Comparison of ENCODE assay signal across 24 cellular contexts in genomic region chr2:44429034-44429433, GRCh38.
DNase-seq lines count a peak whose midpoint lies in the region; ATAC-seq, FAIRE-seq and TF ChIP-seq lines count a peak whose summit lies in the region.
"Had no signal": no experiment of that assay in that cellular context is flagged by ENCODE, and none has a peak within 500 bp of the region (broad histone marks: within the 10 kb centered on the region; RNA-seq: fewer than 3 reads in every experiment).

No MANE protein-coding gene starts in this region.

- no peak for FAIRE-seq in GM19239 (lab: Jason Lieb, UNC)

- H3K4me3 Mint-ChIP-seq in neural progenitor cell: no peak overlapping the region

- H3K4me3 ChIP-seq in epithelial cell of esophagus (ENCODE audit: low read length) (no peak overlapping the region), neural progenitor cell (no peak overlapping the region)
- H3K4me3 ChIP-seq: mucosa of descending colon, prostate gland, tibial artery had no signal

- no peak overlapping the region for H3K4me2 ChIP-seq in neural progenitor cell

- H3K27ac Mint-ChIP-seq in neural progenitor cell: no peak overlapping the region

- peaks cover 8% of the 10 kb centered on the region for H3K9me3 Mint-ChIP-seq in neural progenitor cell

- H2AFZ ChIP-seq in neural progenitor cell (replicated peaks): no peak overlapping the region

- peaks cover 4% of the 10 kb centered on the region for H3K36me3 ChIP-seq in neural progenitor cell
- H3K36me3 ChIP-seq: prostate gland, tibial artery had no signal

- no peaks in the 10 kb centered on the region for H3K36me3 Mint-ChIP-seq in neural progenitor cell

- no peaks in the 10 kb centered on the region for H3K27me3 Mint-ChIP-seq in neural progenitor cell (ENCODE audit: insufficient read depth, low read depth)

- peaks cover 28% of the 10 kb centered on the region for H3K79me2 ChIP-seq in neural progenitor cell (ENCODE audit: low read depth)

- DNase-seq in EL (peak; percentile 20), LHCN-M2 (ENCODE audit: low read depth) (peak; percentile 5), epithelial cell of esophagus (ENCODE audit: low read depth) (peak; percentile 53), neural progenitor cell (ENCODE audit: low spot score) (no peak), GM19239 (ENCODE audit: insufficient read length, low spot score) (no peak), GM20000 (ENCODE audit: low spot score) (no peak)
- DNase-seq: activated CD8-positive, alpha-beta memory T cell treated with anti-CD3 and anti-CD28 coated beads, Interleukin-2, amount 50 U/mL, for 4 hours; dermis blood vessel endothelial cell; DMS79; erythroblast; head of caudate nucleus; left ventricle myocardium superior; mucosa of descending colon; NCI-H187; NCI-H82; OCI-M1; stimulated activated CD4-positive, alpha-beta T cell treated with anti-CD3 and anti-CD28 coated beads, Interleukin-1b, Interleukin-23, amount 100 ng/mL, for 48 hours; stimulated activated naive CD8-positive, alpha-beta T cell treated with anti-CD3 and anti-CD28 coated beads, Interleukin-15, Interleukin-2, amounts not matched to agents 100 U/mL and 50 U/mL, for 24 hours; T-helper 2 cell; tibial artery had no signal

- peaks cover 43% of the 10 kb centered on the region for H3K4me1 ChIP-seq in neural progenitor cell
- H3K4me1 ChIP-seq: prostate gland had no signal

- no peak overlapping the region for H3K9ac ChIP-seq in neural progenitor cell

- H3K27me3 ChIP-seq in neural progenitor cell: no peaks in the 10 kb centered on the region
- H3K27me3 ChIP-seq: tibial artery had no signal

- H3F3A ChIP-seq in neural progenitor cell (ENCODE audit: low read depth): peaks cover 67% of the 10 kb centered on the region

- no peaks in the 10 kb centered on the region for H4K20me1 ChIP-seq in neural progenitor cell (ENCODE audit: low read depth)

- H3K4me1 Mint-ChIP-seq in neural progenitor cell: peaks cover 6% of the 10 kb centered on the region

- TF ChIP-seq CTCF in epithelial cell of esophagus (IDR thresholded peaks at IDR 0.05; ENCODE audit: insufficient read depth, low read depth, low read length, missing control alignments) (no peak), neural progenitor cell (IDR thresholded peaks at IDR 0.05) (no peak), GM20000 (IDR thresholded peaks at IDR 0.05; ENCODE audit: extremely low read depth, missing control alignments) (no peak)

- peaks cover 4% of the 10 kb centered on the region for H3K9me3 ChIP-seq in neural progenitor cell (ENCODE audit: low read depth)
- H3K9me3 ChIP-seq: mucosa of descending colon, prostate gland, tibial artery had no signal

- H3K27ac ChIP-seq in neural progenitor cell: peak overlapping the region; percentile 69
- H3K27ac ChIP-seq: HL-60, prostate gland, tibial artery, VCaP had no signal

- ATAC-seq in esophagus mucosa: no peak
- ATAC-seq: left ventricle myocardium superior; mucosa of descending colon; stimulated activated naive CD8-positive, alpha-beta T cell treated with anti-CD3 and anti-CD28 coated beads, Interleukin-15, Interleukin-2, amounts not matched to agents 100 U/mL and 50 U/mL, for 24 hours had no signal

Comparison
In these comparisons a context has a peak if more than half of its experiments do, and no peak if none do; other contexts are left out.
1. DNase-seq: peak in EL (single experiment), LHCN-M2 (single experiment) and epithelial cell of esophagus (single experiment); none in neural progenitor cell (single experiment), GM19239 (single experiment) and GM20000 (single experiment).